20 cellular contexts compared by ENCODE assay signal in the genomic region with DNA sequence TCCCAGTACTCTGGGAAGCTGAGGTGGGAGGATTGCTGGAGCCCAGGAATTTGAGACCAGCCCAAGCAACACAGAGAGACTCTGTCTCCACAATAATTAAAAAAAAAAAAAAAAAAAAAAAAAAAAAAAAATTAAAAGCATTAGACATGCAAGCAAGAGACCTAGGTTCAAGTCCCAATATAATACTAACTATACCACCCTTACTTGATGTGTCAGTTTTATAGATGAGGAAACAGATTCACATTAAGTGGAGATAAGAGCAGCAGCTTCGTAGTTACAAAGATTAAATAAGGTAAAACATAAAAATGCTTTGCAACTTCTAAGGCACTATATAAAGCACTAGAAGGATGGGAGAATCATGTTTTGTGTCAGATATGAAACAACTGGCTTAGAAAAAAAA.
"Had no signal": no experiment of that assay in that cellular context is flagged by ENCODE, and none has a peak within 500 bp of the region (broad histone marks: within the 10 kb centered on the region; RNA-seq: fewer than 3 reads in every experiment).

No MANE protein-coding gene starts in this region.

- H3K27ac ChIP-seq: cardiac muscle cell, dorsolateral prefrontal cortex, epithelial cell of prostate, neutrophil, pancreas, thyroid gland had no signal

- DNase-seq: activated CD4-positive, alpha-beta T cell treated with anti-CD3 and anti-CD28 coated beads, Interleukin-2, amount 10 ng/mL, durations not matched to agents 24 days and 14 days; activated CD4-positive, CD25-positive, alpha-beta regulatory T cell; activated CD8-positive, alpha-beta T cell treated with anti-CD3 and anti-CD28 coated beads for 36 hours; activated naive CD4-positive, alpha-beta T cell treated with anti-CD3 and anti-CD28 coated beads, Interleukin-2, amount 10 ng/mL, durations not matched to agents 7 days and 5 days; activated T-cell treated with anti-CD3 and anti-CD28 coated beads, Interleukin-2, amount 50 U/mL, for 24 hours; amniotic stem cell; dorsolateral prefrontal cortex; foreskin fibroblast; mesendoderm; pancreas; stimulated activated CD4-positive, alpha-beta T cell treated with anti-CD3 and anti-CD28 coated beads, Interleukin-12 subunit alpha, Interleukin-12 subunit beta, amount 100 ng/mL, for 4 hours; stimulated activated CD4-positive, alpha-beta T cell treated with anti-CD3 and anti-CD28 coated beads, Interleukin-1b, Interleukin-23, amount 100 ng/mL, for 48 hours; stimulated activated naive CD4-positive, alpha-beta T cell; T-cell; thyroid gland had no signal

- ATAC-seq: activated CD8-positive, alpha-beta T cell treated with anti-CD3 and anti-CD28 coated beads for 36 hours; natural killer cell treated with Interleukin-12 subunit alpha and Interleukin-12 subunit beta and Interleukin-15 and Interleukin-18, amount 100 ng/mL, for 72 hours; pancreas; SK-N-SH treated with all-trans-retinoic acid at 6 μM for 48 hours; T-cell had no signal

- H3K9me3 ChIP-seq: neutrophil, pancreas, thyroid gland had no signal

- H3K36me3 ChIP-seq: cardiac muscle cell, neutrophil, pancreas, thyroid gland had no signal

- H3K4me3 ChIP-seq: cardiac muscle cell, dorsolateral prefrontal cortex, pancreas, thyroid gland had no signal

- H3K27me3 ChIP-seq: cardiac muscle cell, dorsolateral prefrontal cortex, neutrophil, pancreas, thyroid gland had no signal
